8 cellular contexts compared by ENCODE assay signal in the genomic region with DNA sequence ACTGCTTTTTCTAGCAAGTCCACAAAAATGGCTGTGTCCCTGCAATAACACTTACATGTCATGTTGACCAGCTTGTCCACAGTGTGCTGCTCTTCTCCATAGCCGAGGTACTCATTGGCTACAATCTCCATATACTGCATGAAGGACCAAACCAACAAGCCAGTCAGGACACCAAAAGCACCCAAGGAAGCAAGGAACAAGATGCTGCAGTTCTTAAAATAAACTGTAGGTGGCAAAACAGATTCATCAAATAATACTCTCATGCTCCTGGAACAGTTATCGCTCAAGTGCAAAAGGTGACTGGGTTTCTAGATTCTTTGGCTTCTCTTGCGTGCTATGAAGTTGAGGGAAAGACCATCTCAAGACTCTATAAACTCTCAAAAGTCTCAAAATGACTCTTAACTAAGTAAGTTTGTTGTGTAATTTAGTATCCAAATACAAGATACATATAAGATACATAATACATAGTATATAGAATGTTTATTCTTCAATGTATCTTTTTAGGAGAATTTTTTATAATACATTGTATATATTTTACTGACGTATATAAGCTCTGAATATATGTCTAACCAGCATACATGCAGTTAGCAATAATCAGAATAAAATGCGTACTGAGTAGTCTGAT. TPM values are rescaled to one million over a fixed set of nuclear protein-coding genes. Genes with fewer than 3 reads are reported as not detected.
DNase-seq lines count a peak whose midpoint lies in the region; ATAC-seq and TF ChIP-seq lines count a peak whose summit lies in the region.

No MANE protein-coding gene starts in this region.

- H3K36me3 ChIP-seq in transverse colon, result no peaks in the 10 kb centered on the region

- TF ChIP-seq EP300 in transverse colon (IDR thresholded peaks at IDR 0.05; ENCODE audit: low read depth), result no peak

- intact Hi-C loops in activated CD4-positive, alpha-beta T cell treated with anti-CD3 and anti-CD28 coated beads for 36 hours (cut with DNase I, micrococcal nuclease), result loop anchor here (1.0 to 5.0 kb wide), 4 partner anchors 155 to 1015 kb away; no protein-coding TSS in a partner anchor
- intact Hi-C loops in transverse colon (cut with DNase I; ENCODE audit: low total_unique reads), result loop anchor here (10.0 kb wide), 1 partner anchor 373 kb away; no protein-coding TSS in a partner anchor

- DNase-seq in activated CD4-positive, alpha-beta T cell treated with anti-CD3 and anti-CD28 coated beads for 36 hours, result no peak
- DNase-seq in activated CD4-positive, alpha-beta T cell treated with anti-CD3 and anti-CD28 coated beads, Interleukin-2, amount 50 U/mL, for 1 hour, result no peak
- DNase-seq in NOMO-1 treated with dmso at 0.1 percent for 144 hours (lab: John Stamatoyannopoulos, UW; ENCODE audit: unreplicated experiment), result peak; percentile 23
- no peak for DNase-seq in central memory CD8-positive, alpha-beta T cell (ENCODE audit: low spot score in 2 of 2)
- DNase-seq in kidney tubule cell (ENCODE audit: low spot score), result peak; percentile 72
- no peak for DNase-seq in transverse colon

- peaks cover 2% of the 10 kb centered on the region for H3K27me3 Mint-ChIP-seq in activated CD4-positive, alpha-beta T cell treated with anti-CD3 and anti-CD28 coated beads for 36 hours
- no peaks in the 10 kb centered on the region for H3K27me3 Mint-ChIP-seq in central memory CD8-positive, alpha-beta T cell

- POLR2A ChIA-PET in activated CD4-positive, alpha-beta T cell treated with anti-CD3 and anti-CD28 coated beads for 36 hours (lab: Charles Lee), result no interaction called here

- H3K27ac Mint-ChIP-seq in activated CD4-positive, alpha-beta T cell treated with anti-CD3 and anti-CD28 coated beads for 36 hours, result no peak overlapping the region
- H3K27ac Mint-ChIP-seq in central memory CD8-positive, alpha-beta T cell (ENCODE audit: low read depth), result no peak overlapping the region

- peaks cover 0 to 7% (median 3%) of the 10 kb centered on the region in 4 donors for H3K4me1 ChIP-seq in transverse colon

- H3K27ac ChIP-seq in transverse colon, result no peak overlapping the region

- no peaks in the 10 kb centered on the region for H3K9me3 ChIP-seq in transverse colon

- no peak for TF ChIP-seq POLR2A in transverse colon (IDR thresholded peaks at IDR 0.05)

- no peaks in the 10 kb centered on the region for H3K36me3 Mint-ChIP-seq in activated CD4-positive, alpha-beta T cell treated with anti-CD3 and anti-CD28 coated beads for 36 hours (ENCODE audit: low read depth)
- no peaks in the 10 kb centered on the region for H3K36me3 Mint-ChIP-seq in central memory CD8-positive, alpha-beta T cell (ENCODE audit: insufficient read depth)

- H3K27me3 ChIP-seq in transverse colon, result no peaks in the 10 kb centered on the region

- no peaks in the 10 kb centered on the region for H3K4me1 Mint-ChIP-seq in activated CD4-positive, alpha-beta T cell treated with anti-CD3 and anti-CD28 coated beads for 36 hours
- no peaks in the 10 kb centered on the region for H3K4me1 Mint-ChIP-seq in central memory CD8-positive, alpha-beta T cell

- in situ Hi-C loops in transverse colon (cut with MboI; ENCODE audit: low pct_ligation_motif_present in 1 of 4, low pct_unique_long_range_greater_than_20kb in 1 of 4, low sequenced_read_pairs in 3 of 4), result loop anchor here (5.0 to 25.0 kb wide), 6 partner anchors 153 to 1025 kb away; partner anchors contain the start of genes AZI2 (in 2 of the 4) and ZCWPW2 (in 2 of the 4)

- TF ChIP-seq CTCF in transverse colon (IDR thresholded peaks at IDR 0.05), result peak; percentile 76 to 87 (median 79)

- no peak overlapping the region for H3K4me3 ChIP-seq in transverse colon

- 26 to 36% methylated on average over 4 to 5 of the region's 5 CpGs for WGBS in transverse colon (ENCODE audit: low coverage in 1 of 2), 2 donors

- H3K9me3 Mint-ChIP-seq in activated CD4-positive, alpha-beta T cell treated with anti-CD3 and anti-CD28 coated beads for 36 hours (ENCODE audit: low read depth), result no peaks in the 10 kb centered on the region
- H3K9me3 Mint-ChIP-seq in central memory CD8-positive, alpha-beta T cell, result no peaks in the 10 kb centered on the region

- peak; percentile 63 for ATAC-seq in activated CD4-positive, alpha-beta T cell treated with anti-CD3 and anti-CD28 coated beads for 36 hours
- ATAC-seq in GM21381 (IDR thresholded peaks at IDR 0.05; ENCODE audit: unreplicated experiment), result peak; percentile 92
- peak; percentile 93 for ATAC-seq in HG03565 (IDR thresholded peaks at IDR 0.05; ENCODE audit: unreplicated experiment)
- ATAC-seq in central memory CD8-positive, alpha-beta T cell (replicated peaks; ENCODE audit: extremely low read depth, poor library complexity, severe bottlenecking), result peak; percentile 43

- no peak overlapping the region for H3K4me3 Mint-ChIP-seq in activated CD4-positive, alpha-beta T cell treated with anti-CD3 and anti-CD28 coated beads for 36 hours
- H3K4me3 Mint-ChIP-seq in central memory CD8-positive, alpha-beta T cell, result no peak overlapping the region

- CTCF ChIA-PET in activated CD4-positive, alpha-beta T cell treated with anti-CD3 and anti-CD28 coated beads for 36 hours (lab: Charles Lee), result interaction anchor here (0.5 to 1.5 kb wide), 6 partner anchors 9 to 1444 kb away, joined by 3 to 6 read pairs (median 3); no protein-coding TSS in a partner anchor

RNA-seq across cellular contexts. Expression of gene NEK10, which starts 57.0 kb away (rescaled TPM):
- under 1 TPM; 0.19 to 0.57 TPM for total RNA-seq in activated CD4-positive, alpha-beta T cell treated with anti-CD3 and anti-CD28 coated beads for 36 hours
- total RNA-seq in transverse colon, result 1 to 10 TPM; 1.1 to 3.2 (median 1.7) TPM

Comparison
In these comparisons a context has a peak if more than half of its experiments do, and no peak if none do; other contexts are left out.
1. ATAC-seq: peak in every context shown above with its lines; median percentile 93 in HG03565; 92 in GM21381; 63 in activated CD4-positive, alpha-beta T cell treated with anti-CD3 and anti-CD28 coated beads for 36 hours; 43 in central memory CD8-positive, alpha-beta T cell.
2. DNase-seq: peak in NOMO-1 treated with dmso at 0.1 percent for 144 hours (single experiment) and kidney tubule cell (single experiment); none in activated CD4-positive, alpha-beta T cell treated with anti-CD3 and anti-CD28 coated beads for 36 hours (single experiment), activated CD4-positive, alpha-beta T cell treated with anti-CD3 and anti-CD28 coated beads, Interleukin-2, amount 50 U/mL, for 1 hour (single experiment), central memory CD8-positive, alpha-beta T cell (0 of 2) and transverse colon (single experiment).